ENCODE assay signal across 9 cellular contexts in genomic region chr16:58026705-58027340, GRCh38. TPM values are rescaled to one million over a fixed set of nuclear protein-coding genes. Genes with fewer than 3 reads are reported as not detected.
DNase-seq lines count a peak whose midpoint lies in the region; ATAC-seq and TF ChIP-seq lines count a peak whose summit lies in the region.
"Had no signal": no experiment of that assay in that cellular context is flagged by ENCODE, and none has a peak within 500 bp of the region (broad histone marks: within the 10 kb centered on the region; RNA-seq: fewer than 3 reads in every experiment).

No MANE protein-coding gene starts in this region.

- intact Hi-C loops in aorta (cut with DNase I): loop anchor here (5.0 to 10.0 kb wide), 2 partner anchors 170 to 468 kb away; partner anchors contain the start of gene CSNK2A2 (in 2 of the 2)

- H3K27ac Mint-ChIP-seq in chondrocyte (ENCODE audit: unreplicated experiment): no peak overlapping the region

- no peak for ATAC-seq in aorta (ENCODE audit: low FRiP score)
- no peak for ATAC-seq in GM21447 (IDR thresholded peaks at IDR 0.05; ENCODE audit: unreplicated experiment)

- peaks cover 22% of the 10 kb centered on the region for H3K4me1 Mint-ChIP-seq in chondrocyte (ENCODE audit: low read depth)

- H3K27ac ChIP-seq in mesendoderm (ENCODE audit: low read depth, low read length) (peak overlapping the region; percentile 80), aorta (ENCODE audit: low read depth in 1 of 2, low read length in 2 of 2) (no peak overlapping the region)

- peak overlapping the region; percentile 58 for H3K4me3 Mint-ChIP-seq in chondrocyte (ENCODE audit: unreplicated experiment)

- peak overlapping the region; percentile 96 for H3K9ac ChIP-seq in mesendoderm (ENCODE audit: low read length)

- H2BK15ac ChIP-seq in mesendoderm (replicated peaks; ENCODE audit: low read depth): no peak overlapping the region

- H3K9me3 Mint-ChIP-seq in chondrocyte (ENCODE audit: low read depth): no peaks in the 10 kb centered on the region

- H3K18ac ChIP-seq in mesendoderm (ENCODE audit: low read length): peak overlapping the region; percentile 47

- H4K5ac ChIP-seq in mesendoderm (ENCODE audit: low read length): no peak overlapping the region

- no peaks in the 10 kb centered on the region for H3K9me3 ChIP-seq in aorta (ENCODE audit: control insufficient read depth, low read length)

- TF ChIP-seq CTCF in chondrocyte (IDR thresholded peaks at IDR 0.05): peak; percentile 3

- H2BK120ac ChIP-seq in mesendoderm (ENCODE audit: low read depth, low read length): peak overlapping the region; percentile 4

- peak overlapping the region; percentile 84 for H3K4me2 ChIP-seq in mesendoderm (ENCODE audit: low read length)

- peak overlapping the region; percentile 73 for H2BK5ac ChIP-seq in mesendoderm (ENCODE audit: low read length)

- no CpG with 5 or more reads among the region's 57 CpGs for WGBS in mesendoderm (ENCODE audit: extremely low coverage, insufficient coverage, low lambda C conversion rate)
- 1 to 2% methylated on average over 54 to 57 of the region's 57 CpGs for WGBS in aorta, 2 donors

- no peaks in the 10 kb centered on the region for H3K36me3 Mint-ChIP-seq in chondrocyte (ENCODE audit: low read depth)

- H3K79me2 ChIP-seq in mesendoderm (ENCODE audit: control insufficient read depth, insufficient read depth, low read length): peaks cover 32% of the 10 kb centered on the region

- no peak overlapping the region for H4K8ac ChIP-seq in mesendoderm (ENCODE audit: low read depth, low read length)

- peaks cover 28% of the 10 kb centered on the region for H3K79me1 ChIP-seq in mesendoderm (ENCODE audit: low read length)

- DNase-seq in stimulated activated CD4-positive, alpha-beta T cell treated with anti-CD3 and anti-CD28 coated beads, Interleukin-4, amount 100 ng/mL, for 1 hour: peak; percentile 9
- no peak for DNase-seq in stimulated activated CD4-positive, alpha-beta T cell treated with anti-CD3 and anti-CD28 coated beads, Interleukin-2, amount 100 ng/mL, for 24 hours
- DNase-seq in chondrocyte (ENCODE audit: low spot score) (peak; percentile 95), mesendoderm (no peak), aorta (peak in 1 of 2 donors; percentile 81), HuH-7 (ENCODE audit: low spot score) (no peak), NCI-H446 (lab: John Stamatoyannopoulos, UW) (no peak)

- H3K27me3 ChIP-seq in mesendoderm (ENCODE audit: insufficient read depth, low read length, poor library complexity): no peaks in the 10 kb centered on the region
- H3K27me3 ChIP-seq in aorta (ENCODE audit: control insufficient read depth in 1 of 2, insufficient read depth in 2 of 2, low read length in 1 of 2): no peaks in the 10 kb centered on the region

- no peaks in the 10 kb centered on the region for H3K36me3 ChIP-seq in mesendoderm (ENCODE audit: control insufficient read depth, insufficient read depth, low read length)
- H3K36me3 ChIP-seq in aorta (ENCODE audit: control insufficient read depth in 1 of 2, insufficient read depth in 2 of 2, low read length in 1 of 2): no peaks in the 10 kb centered on the region

- H3K4me1 ChIP-seq in mesendoderm (ENCODE audit: control insufficient read depth, low read depth, low read length): peaks cover 32% of the 10 kb centered on the region
- no peaks in the 10 kb centered on the region for H3K4me1 ChIP-seq in aorta (ENCODE audit: control insufficient read depth in 1 of 2, insufficient read depth in 2 of 2, low read length in 2 of 2)

- no peak overlapping the region for H2AK5ac ChIP-seq in mesendoderm (ENCODE audit: low read length)

- peaks cover 4% of the 10 kb centered on the region for H3K27me3 Mint-ChIP-seq in chondrocyte (ENCODE audit: low read depth)

- peak overlapping the region; percentile 82 for H3K23ac ChIP-seq in mesendoderm (ENCODE audit: low read length)

- H3K56ac ChIP-seq in mesendoderm (ENCODE audit: low read length): peak overlapping the region; percentile 97

- H3K4me3 ChIP-seq in mesendoderm (ENCODE audit: low read length): peak overlapping the region; percentile 90
- H3K4me3 ChIP-seq in aorta (ENCODE audit: low read length in 2 of 2): peak overlapping the region; percentile 12 to 49

- peak overlapping the region; percentile 11 for H3K4ac ChIP-seq in mesendoderm (ENCODE audit: low read depth, low read length)

RNA-seq across cellular contexts. Expression of gene MMP15, which starts 1.3 kb away (rescaled TPM):
- total RNA-seq in chondrocyte: 5.9 to 12.0 TPM (median 11.2 TPM) in 3 replicates
- 20.9 TPM for polyA plus RNA-seq in mesendoderm (2013, experiment 1 of 2)
- 20.0 TPM for polyA plus RNA-seq in mesendoderm (2013, experiment 2 of 2)
- 1 to 10 TPM; 5.4 to 5.9 TPM for total RNA-seq in aorta
- 1 to 10 TPM in 1 of 2 donors, under 1 TPM in 1; 0.82 to 2.1 TPM for polyA plus RNA-seq in aorta

RNA-seq across cellular contexts. Expression of gene USB1, which starts 25.6 kb away (rescaled TPM):
- total RNA-seq in chondrocyte (37.9 to 46.0 TPM (median 41.5 TPM) in 3 replicates), aorta (10 to 100 TPM; 31.8 to 41.3 TPM)
- 61.7 TPM for polyA plus RNA-seq in mesendoderm (2013, experiment 1 of 2)
- 60.1 TPM for polyA plus RNA-seq in mesendoderm (2013, experiment 2 of 2)
- 10 to 100 TPM; 24.9 to 34.1 TPM for polyA plus RNA-seq in aorta

RNA-seq across cellular contexts. Expression of gene ZNF319, which starts 26.4 kb away (rescaled TPM):
- total RNA-seq in chondrocyte (9.2 to 12.0 TPM (median 11.9 TPM) in 3 replicates), aorta (10 to 100 TPM in 1 of 2 donors, 1 to 10 TPM in 1; 7.0 to 10.6 TPM)
- polyA plus RNA-seq in mesendoderm (2013, experiment 1 of 2): 6.1 TPM
- polyA plus RNA-seq in mesendoderm (2013, experiment 2 of 2): 7.0 TPM
- 1 to 10 TPM; 1.6 to 4.1 TPM for polyA plus RNA-seq in aorta

RNA-seq across cellular contexts. Expression of gene CNGB1, which starts 55.9 kb away (rescaled TPM):
- total RNA-seq in chondrocyte: not detected in 3 replicates
- polyA plus RNA-seq in mesendoderm (2013, experiment 1 of 2): 0.06 TPM
- under 0.01 TPM for polyA plus RNA-seq in mesendoderm (2013, experiment 2 of 2)
- total RNA-seq in aorta: not detected
- not detected for polyA plus RNA-seq in aorta
- total RNA-seq: T-helper 2 cell treated with Interferon-gamma antibody and Interleukin-4, amounts not matched to agents 100 ng/mL and 5 ng/mL, for 36 hours had no signal

Comparison
In these comparisons a context has a peak if more than half of its experiments do, and no peak if none do; other contexts are left out.
1. DNase-seq: peak in stimulated activated CD4-positive, alpha-beta T cell treated with anti-CD3 and anti-CD28 coated beads, Interleukin-4, amount 100 ng/mL, for 1 hour (single experiment) and chondrocyte (single experiment); none in stimulated activated CD4-positive, alpha-beta T cell treated with anti-CD3 and anti-CD28 coated beads, Interleukin-2, amount 100 ng/mL, for 24 hours (0 of 2), mesendoderm (single experiment), HuH-7 (single experiment) and NCI-H446 (0 of 2).